10 cellular contexts compared by ENCODE assay signal in the genomic region with DNA sequence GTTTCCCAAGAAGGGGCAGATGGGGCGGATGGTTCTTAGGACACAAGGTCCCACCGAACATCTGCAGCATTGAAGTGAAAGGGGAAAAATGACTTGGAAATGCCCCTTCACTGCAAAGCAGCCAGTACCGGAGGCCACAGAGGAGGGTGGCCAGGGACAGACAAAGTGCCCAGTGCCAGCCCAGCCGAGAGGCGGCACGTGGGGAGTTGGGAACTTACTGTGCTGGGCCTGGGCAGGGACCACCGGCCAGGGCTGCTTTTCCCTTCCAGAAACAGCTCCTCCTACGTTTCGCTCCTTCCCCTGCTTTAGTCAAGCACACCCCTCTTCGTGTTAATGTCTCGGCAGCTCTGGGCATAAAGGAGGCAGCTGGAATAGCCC.
A peak's percentile ranks its signal among the peaks of the same experiment; 100 is the strongest.
DNase-seq lines count a peak whose midpoint lies in the region; TF ChIP-seq lines count a peak whose summit lies in the region.
"Had no signal": no experiment of that assay in that cellular context is flagged by ENCODE, and none has a peak within 500 bp of the region (broad histone marks: within the 10 kb centered on the region; RNA-seq: fewer than 3 reads in every experiment).

No MANE protein-coding gene starts in this region.

- 42% methylated on average over 11 of the region's 11 CpGs for whole genome bisulfite sequencing in mammary epithelial cell (ENCODE audit: low coverage, missing lambda C conversion rate)
- 26 to 64% (median 40%) methylated on average over 11 of the region's 11 CpGs for WGBS in stomach, 5 donors

- TF ChIP-seq EP300 in stomach (IDR thresholded peaks at IDR 0.05), result no peak

- no peaks in the 10 kb centered on the region for H4K20me1 ChIP-seq in mammary epithelial cell (ENCODE audit: insufficient read depth, low read length)

- H3K27me3 ChIP-seq in mammary epithelial cell (ENCODE audit: insufficient read depth, low read length), result no peaks in the 10 kb centered on the region
- H3K27me3 ChIP-seq in stomach, result no peaks in the 10 kb centered on the region
- no peaks in the 10 kb centered on the region for H3K27me3 ChIP-seq in A673 (replicated peaks; ENCODE audit: insufficient read depth, low read depth, low read length, poor library complexity)

- H3K27ac ChIP-seq in mammary epithelial cell (ENCODE audit: insufficient read depth, low read depth, low read length) (peak overlapping the region; percentile 50), stomach (peak overlapping the region; percentile 79 to 92 (median 86)), A673 (ENCODE audit: low read depth, low read length, poor library complexity, severe bottlenecking) (no peak overlapping the region)

- no peak for TF ChIP-seq POLR2A in stomach (IDR thresholded peaks at IDR 0.05)

- no TSS peak for BruUV-seq in mammary epithelial cell (replicated peaks; lab: Mats Ljungman, UMichigan)
- no TSS peak for BruUV-seq in A673 (replicated peaks; lab: Mats Ljungman, UMichigan)

- CTCF ChIA-PET in mammary epithelial cell (lab: Charles Lee; ENCODE audit: low non-redundant PET), result no interaction called here
- CTCF ChIA-PET in A673 (lab: Charles Lee), result no interaction called here

- dilution Hi-C loops in mammary epithelial cell (cut with HindIII; ENCODE audit: low sequenced_read_pairs), result no loop called here

- H3K79me2 ChIP-seq in mammary epithelial cell (ENCODE audit: insufficient read depth, low read length), result peaks cover 6% of the 10 kb centered on the region

- intact Hi-C loops in mammary epithelial cell (cut with micrococcal nuclease) (no loop called here), stomach (cut with DNase I; ENCODE audit: low total_unique reads) (no loop called here), A673 (cut with micrococcal nuclease; ENCODE audit: unreplicated experiment) (no loop called here)

- TF ChIP-seq CTCF in mammary epithelial cell (conservative IDR thresholded peaks at IDR 0.05 in 1 of 2, IDR thresholded peaks at IDR 0.05 in 1 of 2; ENCODE audit: extremely low read depth in 1 of 2, insufficient read depth in 1 of 2, low read depth in 1 of 2, low read length in 2 of 2) (no peak), stomach (IDR thresholded peaks at IDR 0.05) (no peak), A673 (conservative IDR thresholded peaks at IDR 0.05; ENCODE audit: low read depth, low read length) (no peak)

- peak; percentile 18 for DNase-seq in HT1080 (ENCODE audit: low read depth)
- DNase-seq in mammary epithelial cell, result no peak
- DNase-seq in medulla oblongata (ENCODE audit: extremely low spot score), result peak; percentile 22
- DNase-seq in stomach, result no peak
- no peak for DNase-seq in A673 (ENCODE audit: low spot score)
- DNase-seq in stimulated activated CD4-positive, alpha-beta T cell treated with anti-CD3 and anti-CD28 coated beads, Interleukin-2, amount 100 ng/mL, for 24 hours, result no peak
- no peak for DNase-seq in activated gamma-delta T cell treated with Interleukin-2 at 50 U/mL for 16 hours
- DNase-seq in SW480 (ENCODE audit: low spot score), result no peak
- DNase-seq: Caco-2, NCI-H526 treated with DMSO at 0.1 percent for 48 hours had no signal

- peak overlapping the region; percentile 25 for H3K9ac ChIP-seq in mammary epithelial cell (ENCODE audit: insufficient read depth, low read length)

- in situ Hi-C loops in mammary epithelial cell (cut with MboI; ENCODE audit: low sequenced_read_pairs in 2 of 2), result no loop called here

- H2AFZ ChIP-seq in mammary epithelial cell (ENCODE audit: low read depth, low read length), result peak overlapping the region; percentile 71

- no peaks in the 10 kb centered on the region for H3K36me3 ChIP-seq in mammary epithelial cell (ENCODE audit: insufficient read depth, low read length)
- H3K36me3 ChIP-seq in stomach, result no peaks in the 10 kb centered on the region
- H3K36me3 ChIP-seq in A673 (ENCODE audit: insufficient read depth, low read length, poor library complexity, severe bottlenecking), result no peaks in the 10 kb centered on the region

- H3K4me2 ChIP-seq in mammary epithelial cell (ENCODE audit: insufficient read depth, low read depth, low read length), result peak overlapping the region; percentile 91

- H3K4me1 ChIP-seq in mammary epithelial cell (ENCODE audit: insufficient read depth, low read length) (peaks cover 24% of the 10 kb centered on the region), stomach (peaks cover 49 to 86% (median 66%) of the 10 kb centered on the region in 4 donors), A673 (ENCODE audit: insufficient read depth, low read length, poor library complexity, severe bottlenecking) (no peaks in the 10 kb centered on the region)

- H3K9me3 ChIP-seq in mammary epithelial cell (replicated peaks; ENCODE audit: insufficient read depth, low read length) (no peaks in the 10 kb centered on the region), stomach (no peaks in the 10 kb centered on the region), A673 (ENCODE audit: low read depth, low read length, poor library complexity, severe bottlenecking) (no peaks in the 10 kb centered on the region)
- H3K9me3 ChIP-seq: Caco-2 had no signal

- H3K4me3 ChIP-seq in mammary epithelial cell (replicated peaks in 1 of 3; ENCODE audit: insufficient read depth in 1 of 3, low read depth in 2 of 3, low read length in 3 of 3) (peak overlapping the region in 2 of 3 experiments; percentile 6 to 47), stomach (peak overlapping the region; percentile 33 to 42 (median 33)), A673 (ENCODE audit: low read depth, low read length, poor library complexity, severe bottlenecking) (no peak overlapping the region)

- POLR2A ChIA-PET in A673 (lab: Charles Lee; ENCODE audit: low non-redundant PET), result no interaction called here

Comparison
In these comparisons a context has a peak if more than half of its experiments do, and no peak if none do; other contexts are left out.
1. DNase-seq: peak in HT1080 (single experiment) and medulla oblongata (single experiment); none in mammary epithelial cell (single experiment), stomach (single experiment), A673 (single experiment), stimulated activated CD4-positive, alpha-beta T cell treated with anti-CD3 and anti-CD28 coated beads, Interleukin-2, amount 100 ng/mL, for 24 hours (0 of 2), activated gamma-delta T cell treated with Interleukin-2 at 50 U/mL for 16 hours (single experiment) and SW480 (single experiment).